Comparison of ENCODE assay signal across 26 cellular contexts in the genomic region with DNA sequence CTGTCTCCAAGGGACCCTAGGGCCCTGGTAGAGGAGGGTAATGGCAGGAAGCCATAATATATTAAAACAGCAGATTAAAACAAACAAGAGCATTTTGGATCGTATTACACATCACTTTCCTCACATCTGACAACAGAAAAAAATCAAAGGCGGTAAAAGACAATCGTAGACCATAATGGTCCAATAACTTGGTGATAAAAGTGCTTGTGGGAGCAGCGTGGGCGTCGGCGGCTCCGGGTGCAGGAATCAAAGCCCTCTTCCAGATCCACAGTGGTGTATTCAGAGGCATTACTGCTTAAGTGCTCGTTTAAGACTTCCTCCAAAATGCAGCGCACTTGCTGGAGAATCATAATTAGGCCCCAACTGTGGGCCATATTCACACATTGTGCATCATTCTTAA.
"Had no signal": no experiment of that assay in that cellular context is flagged by ENCODE, and none has a peak within 500 bp of the region (broad histone marks: within the 10 kb centered on the region; RNA-seq: fewer than 3 reads in every experiment).

No MANE protein-coding gene starts in this region.

- H3K9ac ChIP-seq: neural progenitor cell, parathyroid adenoma had no signal

- DNase-seq: activated B cell treated with CpG ODN at 0.5 μM for 24 hours; activated CD4-positive, alpha-beta T cell treated with anti-CD3 and anti-CD28 coated beads, Interleukin-2, amount 50 U/mL, for 1 hour; activated CD8-positive, alpha-beta T cell treated with anti-CD3 and anti-CD28 coated beads for 36 hours; activated gamma-delta T cell treated with Interleukin-2 at 50 U/mL for 16 hours; activated naive CD8-positive, alpha-beta T cell treated with anti-CD3 and anti-CD28 coated beads, Interleukin-2, amount 50 U/mL, for 24 hours; activated T-cell treated with anti-CD3 and anti-CD28 coated beads, Interleukin-2, amount 50 U/mL, for 4 hours; amygdala; cortex of kidney; effector memory CD8-positive, alpha-beta T cell; head of caudate nucleus; hippocampal formation; midbrain; natural killer cell; occipital lobe; psoas muscle; sigmoid colon; stimulated activated CD4-positive, alpha-beta T cell treated with anti-CD3 and anti-CD28 coated beads, Interleukin-1b, Interleukin-23, amount 100 ng/mL, for 48 hours; stimulated activated naive B cell treated with anti-CD40 and anti-IgM and Interleukin-4, amounts not matched to agents 10 μg/mL and 1 μg/mL and 100 μg/mL, for 72 hours; stomach; thyroid gland; upper lobe of right lung had no signal

- H3K9me3 ChIP-seq: gastroesophageal sphincter, psoas muscle, sigmoid colon, stomach, thyroid gland, upper lobe of right lung had no signal

- H2AFZ ChIP-seq: neural progenitor cell, parathyroid adenoma had no signal

- H3K4me2 ChIP-seq: neural progenitor cell, smooth muscle cell had no signal

- H3K4me3 ChIP-seq: gastroesophageal sphincter, neural progenitor cell, psoas muscle, sigmoid colon, smooth muscle cell, stomach, thyroid gland, upper lobe of right lung had no signal

- ATAC-seq: activated CD8-positive, alpha-beta T cell treated with anti-CD3 and anti-CD28 coated beads for 36 hours; activated naive CD8-positive, alpha-beta T cell treated with anti-CD3 and anti-CD28 coated beads, Interleukin-2, amount 50 U/mL, for 24 hours; activated T-cell treated with anti-CD3 and anti-CD28 coated beads, Interleukin-2, amount 50 U/mL, for 4 hours; activated T-helper 17 cell treated with anti-CD3 and anti-CD28 coated beads, Interleukin-2, amount 50 U/mL, for 72 hours; effector memory CD8-positive, alpha-beta T cell; gastroesophageal sphincter; natural killer cell; psoas muscle; stimulated activated naive B cell treated with anti-CD40 and anti-IgM and Interleukin-4, amounts not matched to agents 10 μg/mL and 1 μg/mL and 100 μg/mL, for 72 hours; upper lobe of right lung had no signal

- H3K36me3 ChIP-seq: gastroesophageal sphincter, neural progenitor cell, sigmoid colon, stomach, thyroid gland, upper lobe of right lung had no signal

- H3K4me1 ChIP-seq: gastroesophageal sphincter, neural progenitor cell, parathyroid adenoma, psoas muscle, sigmoid colon, stomach, thyroid gland, upper lobe of right lung had no signal

- H3K27me3 ChIP-seq: neural progenitor cell, sigmoid colon, thyroid gland had no signal

- H3K27ac ChIP-seq: gastroesophageal sphincter, neural progenitor cell, parathyroid adenoma, psoas muscle, sigmoid colon, stomach, thyroid gland, upper lobe of right lung had no signal
